In the genomic region with DNA sequence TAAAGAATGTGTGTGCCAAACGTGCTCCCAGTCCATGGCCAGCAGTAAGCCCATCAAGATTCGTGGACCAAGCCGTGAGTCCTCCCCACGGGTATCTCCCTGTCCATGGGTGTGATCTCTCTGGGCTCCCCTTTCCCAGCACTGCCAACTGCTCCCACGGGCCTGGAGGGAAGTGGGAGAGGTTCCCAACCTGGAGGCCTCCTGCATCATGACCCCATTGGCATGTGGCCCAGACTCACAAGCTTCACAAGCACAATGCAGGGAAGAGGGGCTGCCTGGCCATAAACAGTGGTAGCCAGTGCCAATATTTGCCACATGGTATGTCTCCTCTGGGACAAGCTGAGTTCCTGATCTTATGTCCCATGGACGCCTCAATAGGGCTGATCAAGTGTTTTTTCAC, we compare ENCODE assay signal across 23 cellular contexts. TPM values are rescaled to one million over a fixed set of nuclear protein-coding genes. Genes with fewer than 3 reads are reported as not detected.
"Had no signal": no experiment of that assay in that cellular context is flagged by ENCODE, and none has a peak within 500 bp of the region (broad histone marks: within the 10 kb centered on the region; RNA-seq: fewer than 3 reads in every experiment).

No MANE protein-coding gene starts in this region.

- H3K9me3 Mint-ChIP-seq: activated naive CD4-positive, alpha-beta T cell treated with anti-CD3 and anti-CD28 coated beads for 36 hours; activated naive CD8-positive, alpha-beta T cell treated with anti-CD3 and anti-CD28 coated beads, Interleukin-2, amount 10 ng/mL, durations not matched to agents 7 days and 5 days; activated T-helper 1 cell treated with anti-CD3 and anti-CD28 coated beads, Interleukin-12 subunit alpha, Interleukin-12 subunit beta, Interleukin-2, Interleukin-4 antibody, amounts not matched to agents 30 ng/mL and 10 ng/mL and 1 ng/mL, durations not matched to agents 14 hours and 24 hours and 36 hours; brain; endodermal cell; nephron had no signal

- H3K4me3 Mint-ChIP-seq: activated CD4-positive, alpha-beta T cell treated with anti-CD3 and anti-CD28 coated beads for 36 hours; activated CD8-positive, alpha-beta T cell treated with anti-CD3 and anti-CD28 coated beads, Interleukin-2, amount 10 ng/mL, durations not matched to agents 7 days and 5 days; activated naive CD4-positive, alpha-beta T cell treated with anti-CD3 and anti-CD28 coated beads for 36 hours; activated naive CD8-positive, alpha-beta T cell treated with anti-CD3 and anti-CD28 coated beads, Interleukin-2, amount 10 ng/mL, durations not matched to agents 7 days and 5 days; activated T-helper 1 cell treated with anti-CD3 and anti-CD28 coated beads, Interleukin-12 subunit alpha, Interleukin-12 subunit beta, Interleukin-2, Interleukin-4 antibody, amounts not matched to agents 30 ng/mL and 10 ng/mL and 1 ng/mL, durations not matched to agents 14 hours and 24 hours and 36 hours; brain; endodermal cell; nephron had no signal

- H3K4me2 ChIP-seq: hepatocyte, smooth muscle cell had no signal

- H3K79me2 ChIP-seq: hepatocyte had no signal

- H2AFZ ChIP-seq: hepatocyte had no signal

- H3K9me3 ChIP-seq: ascending aorta, esophagus muscularis mucosa, tibial nerve had no signal

- DNase-seq: activated CD4-positive, alpha-beta T cell treated with anti-CD3 and anti-CD28 coated beads for 36 hours; activated CD4-positive, CD25-positive, alpha-beta regulatory T cell; activated CD8-positive, alpha-beta T cell treated with anti-CD3 and anti-CD28 coated beads, Interleukin-2, amount 10 ng/mL, durations not matched to agents 7 days and 5 days; activated effector memory CD4-positive, alpha-beta T cell treated with anti-CD3 and anti-CD28 coated beads, Interleukin-2, amount 50 U/mL, for 16 hours; activated naive CD4-positive, alpha-beta T cell treated with anti-CD3 and anti-CD28 coated beads for 36 hours; activated naive CD8-positive, alpha-beta T cell treated with anti-CD3 and anti-CD28 coated beads, Interleukin-2, amount 10 ng/mL, durations not matched to agents 7 days and 5 days; endodermal cell; glutamatergic neuron; islet precursor cell; mesendoderm; posterior cingulate gyrus; stimulated activated CD4-positive, alpha-beta T cell treated with anti-CD3 and anti-CD28 coated beads, Interleukin-1b, Interleukin-23, amount 100 ng/mL, for 48 hours had no signal

- H3K27me3 ChIP-seq: ascending aorta, cardiac muscle cell, esophagus muscularis mucosa, tibial nerve had no signal

- H3K27me3 Mint-ChIP-seq: activated CD4-positive, alpha-beta T cell treated with anti-CD3 and anti-CD28 coated beads for 36 hours; brain had no signal

- H3K27ac ChIP-seq: ascending aorta, cardiac muscle cell, coronary artery, esophagus muscularis mucosa, hepatocyte, tibial nerve had no signal

- ATAC-seq: activated CD4-positive, alpha-beta T cell treated with anti-CD3 and anti-CD28 coated beads for 36 hours; activated CD8-positive, alpha-beta T cell treated with anti-CD3 and anti-CD28 coated beads, Interleukin-2, amount 10 ng/mL, durations not matched to agents 7 days and 5 days had no signal

- H3K36me3 Mint-ChIP-seq: activated naive CD8-positive, alpha-beta T cell treated with anti-CD3 and anti-CD28 coated beads, Interleukin-2, amount 10 ng/mL, durations not matched to agents 7 days and 5 days had no signal

- H3K36me3 ChIP-seq: cardiac muscle cell had no signal

- H3K4me1 Mint-ChIP-seq: activated CD4-positive, alpha-beta T cell treated with anti-CD3 and anti-CD28 coated beads for 36 hours; activated naive CD8-positive, alpha-beta T cell treated with anti-CD3 and anti-CD28 coated beads, Interleukin-2, amount 10 ng/mL, durations not matched to agents 7 days and 5 days; brain; endodermal cell had no signal

- H3K4me3 ChIP-seq: ascending aorta, cardiac muscle cell, coronary artery, esophagus muscularis mucosa, hepatocyte, smooth muscle cell, tibial nerve had no signal

- H3K4me1 ChIP-seq: ascending aorta had no signal

- H3K27ac Mint-ChIP-seq: activated CD4-positive, alpha-beta T cell treated with anti-CD3 and anti-CD28 coated beads for 36 hours; activated CD8-positive, alpha-beta T cell treated with anti-CD3 and anti-CD28 coated beads, Interleukin-2, amount 10 ng/mL, durations not matched to agents 7 days and 5 days; activated naive CD4-positive, alpha-beta T cell treated with anti-CD3 and anti-CD28 coated beads for 36 hours; activated naive CD8-positive, alpha-beta T cell treated with anti-CD3 and anti-CD28 coated beads, Interleukin-2, amount 10 ng/mL, durations not matched to agents 7 days and 5 days; activated T-helper 1 cell treated with anti-CD3 and anti-CD28 coated beads, Interleukin-12 subunit alpha, Interleukin-12 subunit beta, Interleukin-2, Interleukin-4 antibody, amounts not matched to agents 30 ng/mL and 10 ng/mL and 1 ng/mL, durations not matched to agents 14 hours and 24 hours and 36 hours; brain; endodermal cell; nephron had no signal

RNA-seq across cellular contexts. Expression of a gene that starts 59.1 kb away (rescaled TPM):
- total RNA-seq: activated CD8-positive, alpha-beta T cell treated with anti-CD3 and anti-CD28 coated beads, Interleukin-2, amount 10 ng/mL, durations not matched to agents 7 days and 5 days; activated naive CD4-positive, alpha-beta T cell treated with anti-CD3 and anti-CD28 coated beads for 36 hours; activated naive CD8-positive, alpha-beta T cell treated with anti-CD3 and anti-CD28 coated beads, Interleukin-2, amount 10 ng/mL, durations not matched to agents 7 days and 5 days; activated T-helper 1 cell treated with anti-CD3 and anti-CD28 coated beads, Interleukin-12 subunit alpha, Interleukin-12 subunit beta, Interleukin-2, Interleukin-4 antibody, amounts not matched to agents 30 ng/mL and 10 ng/mL and 1 ng/mL, durations not matched to agents 14 hours and 24 hours and 36 hours; T-helper 1 cell treated with Interleukin-12 subunit alpha and Interleukin-12 subunit beta and Interleukin-4 antibody, amounts not matched to agents 30 ng/mL and 1 ng/mL, for 36 hours had no signal
